In genomic region chr5:131488463-131488862, GRCh38 we compare ENCODE assay signal across 8 cellular contexts.
DNase-seq lines count a peak whose midpoint lies in the region; ATAC-seq and TF ChIP-seq lines count a peak whose summit lies in the region.

No MANE protein-coding gene starts in this region.

- no peaks in the 10 kb centered on the region for H3K23me2 ChIP-seq in H9 (ENCODE audit: insufficient read length, low read depth, low read length, poor library complexity, severe bottlenecking)

- no peak overlapping the region for H2BK20ac ChIP-seq in H9 (ENCODE audit: low read depth, low read length, poor library complexity, severe bottlenecking)

- DNase-seq in activated CD4-positive, alpha-beta T cell treated with anti-CD3 and anti-CD28 coated beads for 36 hours = no peak
- no peak for DNase-seq in activated CD4-positive, alpha-beta T cell treated with anti-CD3 and anti-CD28 coated beads, Interleukin-2, amount 50 U/mL, for 1 hour
- no peak for DNase-seq in T-helper 2 cell treated with Interferon-gamma antibody and Interleukin-4, amounts not matched to agents 5 μg/mL and 100 μg/mL, for 36 hours (ENCODE audit: low spot score)
- no peak for DNase-seq in DMS114 treated with DMSO at 0.1 percent for 48 hours (lab: John Stamatoyannopoulos, UW; ENCODE audit: unreplicated experiment)
- DNase-seq in H9 = no peak
- no peak for DNase-seq in effector CD4-positive, alpha-beta T cell

- H2BK12ac ChIP-seq in H9 (ENCODE audit: insufficient read length, low read depth, low read length) = no peak overlapping the region

- peak; percentile 85 for ATAC-seq in activated CD4-positive, alpha-beta T cell treated with anti-CD3 and anti-CD28 coated beads for 36 hours
- peak; percentile 83 for ATAC-seq in HG02973 (IDR thresholded peaks at IDR 0.05; ENCODE audit: unreplicated experiment)
- ATAC-seq in stimulated activated memory B cell treated with anti-CD40 and anti-IgM and Interleukin-4, amounts not matched to agents 10 μg/mL and 1 μg/mL and 100 μg/mL, for 72 hours = peak; percentile 66

- H3K9me3 Mint-ChIP-seq in activated CD4-positive, alpha-beta T cell treated with anti-CD3 and anti-CD28 coated beads for 36 hours (ENCODE audit: low read depth) = no peaks in the 10 kb centered on the region
- no peaks in the 10 kb centered on the region for H3K9me3 Mint-ChIP-seq in T-helper 2 cell treated with Interferon-gamma antibody and Interleukin-4, amounts not matched to agents 5 μg/mL and 100 μg/mL, for 36 hours
- no peaks in the 10 kb centered on the region for H3K9me3 Mint-ChIP-seq in stimulated activated memory B cell treated with anti-CD40 and anti-IgM and Interleukin-4, amounts not matched to agents 10 μg/mL and 1 μg/mL and 100 μg/mL, for 72 hours
- H3K9me3 Mint-ChIP-seq in H9 = peaks cover 0 to 2% of the 10 kb centered on the region in 2 experiments; a peak in 1 of 5 replicates

- no peak overlapping the region for H3K56ac ChIP-seq in H9 (ENCODE audit: insufficient read length, low read depth, low read length)

- no peak overlapping the region for H4K5ac ChIP-seq in H9 (ENCODE audit: insufficient read length, low read depth, low read length)

- CTCF ChIA-PET in activated CD4-positive, alpha-beta T cell treated with anti-CD3 and anti-CD28 coated beads for 36 hours (lab: Charles Lee) = interaction anchor here (1.0 to 1.7 kb wide), 4 partner anchors 20 to 45 kb away, joined by 3 to 5 read pairs (median 4); no protein-coding TSS in a partner anchor

- H3K79me2 ChIP-seq in H9 (ENCODE audit: insufficient read depth, low read length) = no peaks in the 10 kb centered on the region

- peaks cover 34% of the 10 kb centered on the region for H3K4me1 Mint-ChIP-seq in activated CD4-positive, alpha-beta T cell treated with anti-CD3 and anti-CD28 coated beads for 36 hours
- H3K4me1 Mint-ChIP-seq in T-helper 2 cell treated with Interferon-gamma antibody and Interleukin-4, amounts not matched to agents 5 μg/mL and 100 μg/mL, for 36 hours (ENCODE audit: low read depth) = peaks cover 12% of the 10 kb centered on the region
- H3K4me1 Mint-ChIP-seq in stimulated activated memory B cell treated with anti-CD40 and anti-IgM and Interleukin-4, amounts not matched to agents 10 μg/mL and 1 μg/mL and 100 μg/mL, for 72 hours = peaks cover 13% of the 10 kb centered on the region
- H3K4me1 Mint-ChIP-seq in H9 = no peaks in the 10 kb centered on the region

- peaks cover 60% of the 10 kb centered on the region for H3K36me3 Mint-ChIP-seq in activated CD4-positive, alpha-beta T cell treated with anti-CD3 and anti-CD28 coated beads for 36 hours (ENCODE audit: low read depth)
- H3K36me3 Mint-ChIP-seq in T-helper 2 cell treated with Interferon-gamma antibody and Interleukin-4, amounts not matched to agents 5 μg/mL and 100 μg/mL, for 36 hours (ENCODE audit: low read depth) = peaks cover 55% of the 10 kb centered on the region
- peaks cover 39% of the 10 kb centered on the region for H3K36me3 Mint-ChIP-seq in stimulated activated memory B cell treated with anti-CD40 and anti-IgM and Interleukin-4, amounts not matched to agents 10 μg/mL and 1 μg/mL and 100 μg/mL, for 72 hours
- H3K36me3 Mint-ChIP-seq in H9 (ENCODE audit: insufficient read depth in 1 of 3, low read depth in 3 of 3) = peaks cover 18 to 45% (median 29%) of the 10 kb centered on the region in 3 experiments

- no peak overlapping the region for H4K91ac ChIP-seq in H9 (ENCODE audit: insufficient read length, low read depth, low read length)

- no peaks in the 10 kb centered on the region for H3K79me1 ChIP-seq in H9 (ENCODE audit: insufficient read depth, low read depth, low read length, poor library complexity, severe bottlenecking)

- no peak overlapping the region for H3K14ac ChIP-seq in H9 (ENCODE audit: insufficient read depth, low read length)

- no peak overlapping the region for H2BK15ac ChIP-seq in H9 (ENCODE audit: low read depth, low read length)

- H3K27me3 ChIP-seq in H9 (ENCODE audit: insufficient read depth, low read length) = no peaks in the 10 kb centered on the region

- no peak overlapping the region for H3K27ac ChIP-seq in H9 (ENCODE audit: insufficient read length, low read depth, low read length)

- WGBS in H9 (ENCODE audit: extremely low coverage, insufficient read length, low lambda C conversion rate) = no CpG with 5 or more reads among the region's 3 CpGs

- POLR2A ChIA-PET in activated CD4-positive, alpha-beta T cell treated with anti-CD3 and anti-CD28 coated beads for 36 hours (lab: Charles Lee) = interaction anchor here (0.6 kb wide), 1 partner anchor 78 kb away, joined by 9 read pairs; no protein-coding TSS in a partner anchor

- no peaks in the 10 kb centered on the region for H3K9me3 ChIP-seq in H9 (ENCODE audit: control insufficient read depth, low read depth, low read length)

- H3K23ac ChIP-seq in H9 (ENCODE audit: insufficient read length, low read depth, low read length) = no peak overlapping the region

- H3K9ac ChIP-seq in H9 (ENCODE audit: extremely low read depth, insufficient read length, low read length) = no peak overlapping the region

- H3T11ph ChIP-seq in H9 (ENCODE audit: low read length) = no peak overlapping the region

- H4K20me1 ChIP-seq in H9 (ENCODE audit: control insufficient read depth, insufficient read depth, insufficient read length) = no peaks in the 10 kb centered on the region

- no peak overlapping the region for H4K8ac ChIP-seq in H9 (replicated peaks; ENCODE audit: insufficient read length, low read depth, low read length)

- peak overlapping the region; percentile 42 for H3K27ac Mint-ChIP-seq in activated CD4-positive, alpha-beta T cell treated with anti-CD3 and anti-CD28 coated beads for 36 hours
- peak overlapping the region; percentile 24 for H3K27ac Mint-ChIP-seq in T-helper 2 cell treated with Interferon-gamma antibody and Interleukin-4, amounts not matched to agents 5 μg/mL and 100 μg/mL, for 36 hours
- no peak overlapping the region for H3K27ac Mint-ChIP-seq in stimulated activated memory B cell treated with anti-CD40 and anti-IgM and Interleukin-4, amounts not matched to agents 10 μg/mL and 1 μg/mL and 100 μg/mL, for 72 hours
- peak overlapping the region in 1 of 3 experiments; percentile 57; a peak in 1 of 7 replicates for H3K27ac Mint-ChIP-seq in H9

- H3K4me3 Mint-ChIP-seq in activated CD4-positive, alpha-beta T cell treated with anti-CD3 and anti-CD28 coated beads for 36 hours = peak overlapping the region; percentile 21
- peak overlapping the region; percentile 41 for H3K4me3 Mint-ChIP-seq in T-helper 2 cell treated with Interferon-gamma antibody and Interleukin-4, amounts not matched to agents 5 μg/mL and 100 μg/mL, for 36 hours
- no peak overlapping the region for H3K4me3 Mint-ChIP-seq in stimulated activated memory B cell treated with anti-CD40 and anti-IgM and Interleukin-4, amounts not matched to agents 10 μg/mL and 1 μg/mL and 100 μg/mL, for 72 hours
- no peak overlapping the region for H3K4me3 Mint-ChIP-seq in H9

- no peak overlapping the region for H2AK5ac ChIP-seq in H9 (ENCODE audit: insufficient read length, low read length)

- intact Hi-C loops in activated CD4-positive, alpha-beta T cell treated with anti-CD3 and anti-CD28 coated beads for 36 hours (cut with DNase I, micrococcal nuclease) = loop anchor here (2.0 to 10.0 kb wide), 4 partner anchors 44 to 534 kb away; no protein-coding TSS in a partner anchor

- no peak overlapping the region for H3K18ac ChIP-seq in H9 (ENCODE audit: insufficient read length, low read depth, low read length)

- no peak overlapping the region for H2BK120ac ChIP-seq in H9 (ENCODE audit: low read depth, low read length, poor library complexity, severe bottlenecking)

- H3K4me2 ChIP-seq in H9 (ENCODE audit: insufficient read depth, insufficient read length, low read length) = no peak overlapping the region

- no peak overlapping the region for H3K4ac ChIP-seq in H9 (ENCODE audit: low read depth, low read length)

- TF ChIP-seq CTCF in H9 (conservative IDR thresholded peaks at IDR 0.05) = no peak

- no peak overlapping the region for H2BK5ac ChIP-seq in H9 (ENCODE audit: insufficient read length, low read length)

- no peaks in the 10 kb centered on the region for H3K27me3 Mint-ChIP-seq in activated CD4-positive, alpha-beta T cell treated with anti-CD3 and anti-CD28 coated beads for 36 hours
- H3K27me3 Mint-ChIP-seq in T-helper 2 cell treated with Interferon-gamma antibody and Interleukin-4, amounts not matched to agents 5 μg/mL and 100 μg/mL, for 36 hours (ENCODE audit: low read depth) = no peaks in the 10 kb centered on the region
- no peaks in the 10 kb centered on the region for H3K27me3 Mint-ChIP-seq in stimulated activated memory B cell treated with anti-CD40 and anti-IgM and Interleukin-4, amounts not matched to agents 10 μg/mL and 1 μg/mL and 100 μg/mL, for 72 hours
- no peaks in the 10 kb centered on the region for H3K27me3 Mint-ChIP-seq in H9 (ENCODE audit: low read depth)

- H2AFZ ChIP-seq in H9 (ENCODE audit: low read length) = no peak overlapping the region

- no peaks in the 10 kb centered on the region for H3K4me1 ChIP-seq in H9 (ENCODE audit: insufficient read depth, low read length)

Comparison
In these comparisons a context has a peak if more than half of its experiments do, and no peak if none do; other contexts are left out.
1. H3K4me3 Mint-ChIP-seq: peak in activated CD4-positive, alpha-beta T cell treated with anti-CD3 and anti-CD28 coated beads for 36 hours (single experiment) and T-helper 2 cell treated with Interferon-gamma antibody and Interleukin-4, amounts not matched to agents 5 μg/mL and 100 μg/mL, for 36 hours (single experiment); none in stimulated activated memory B cell treated with anti-CD40 and anti-IgM and Interleukin-4, amounts not matched to agents 10 μg/mL and 1 μg/mL and 100 μg/mL, for 72 hours (single experiment) and H9 (0 of 2).
2. Peak in every context shown above with its lines, with median percentiles within 50 percentile points of each other: ATAC-seq.